Comparison of ENCODE assay signal across 11 cellular contexts in the genomic region with DNA sequence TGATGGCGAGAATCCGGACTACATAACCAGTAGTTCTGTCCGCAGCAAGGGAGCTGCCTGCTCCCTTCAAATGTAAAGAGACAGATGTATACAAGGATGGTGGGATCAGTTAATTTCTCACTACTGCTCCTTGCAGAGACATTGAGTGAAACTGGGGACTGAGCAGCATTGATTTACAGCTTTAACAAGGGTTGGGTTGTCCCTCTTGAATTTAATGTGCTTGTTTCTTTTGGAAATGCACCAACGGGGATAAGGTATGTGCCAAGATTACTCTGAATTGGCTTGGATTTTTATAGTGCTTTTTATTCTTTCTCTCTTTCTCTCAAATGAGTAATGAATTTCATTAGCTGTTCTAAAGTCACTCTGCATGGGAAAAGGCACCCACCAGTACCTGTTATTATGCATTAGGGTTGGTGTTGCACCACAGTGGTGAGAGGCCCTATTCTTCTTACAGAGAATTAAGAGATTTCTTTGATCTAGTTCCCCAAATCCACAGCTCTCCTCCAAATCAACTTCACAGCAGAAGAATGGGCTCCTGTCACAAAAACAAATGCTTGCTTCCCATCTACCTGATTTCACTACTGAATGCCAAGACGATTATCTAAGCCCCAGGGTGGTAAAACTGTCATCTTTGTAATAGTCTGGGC.
DNase-seq lines count a peak whose midpoint lies in the region; ATAC-seq and TF ChIP-seq lines count a peak whose summit lies in the region.
"Had no signal": no experiment of that assay in that cellular context is flagged by ENCODE, and none has a peak within 500 bp of the region (broad histone marks: within the 10 kb centered on the region; RNA-seq: fewer than 3 reads in every experiment).

No MANE protein-coding gene starts in this region.

- TF ChIP-seq POLR2A in esophagus muscularis mucosa (IDR thresholded peaks at IDR 0.05; ENCODE audit: low read depth): no peak

- H3K4me1 Mint-ChIP-seq in activated CD4-positive, alpha-beta T cell treated with anti-CD3 and anti-CD28 coated beads, Interleukin-2, amount 10 ng/mL, durations not matched to agents 24 days and 14 days: peaks cover 72% of the 10 kb centered on the region

- no peaks in the 10 kb centered on the region for H3K9me3 Mint-ChIP-seq in activated CD4-positive, alpha-beta T cell treated with anti-CD3 and anti-CD28 coated beads, Interleukin-2, amount 10 ng/mL, durations not matched to agents 24 days and 14 days

- no peaks in the 10 kb centered on the region for H3K9me3 ChIP-seq in esophagus muscularis mucosa

- intact Hi-C loops in activated CD4-positive, alpha-beta T cell treated with anti-CD3 and anti-CD28 coated beads, Interleukin-2, amount 10 ng/mL, durations not matched to agents 24 days and 14 days (cut with micrococcal nuclease): no loop called here
- intact Hi-C loops in esophagus muscularis mucosa (cut with DNase I) (no loop called here), sciatic nerve (cut with DNase I) (no loop called here)

- ATAC-seq in SK-N-SH treated with all-trans-retinoic acid at 6 μM for 48 hours: no peak
- ATAC-seq in sciatic nerve: peak; percentile 44
- no peak for ATAC-seq in HG03571 (IDR thresholded peaks at IDR 0.05; ENCODE audit: unreplicated experiment)
- ATAC-seq in GM18858 (IDR thresholded peaks at IDR 0.05; ENCODE audit: unreplicated experiment): no peak

- TF ChIP-seq EP300 in esophagus muscularis mucosa (IDR thresholded peaks at IDR 0.05): no peak

- no peak for DNase-seq in activated CD4-positive, alpha-beta T cell treated with anti-CD3 and anti-CD28 coated beads, Interleukin-2, amount 10 ng/mL, durations not matched to agents 24 days and 14 days
- DNase-seq in activated CD4-positive, alpha-beta T cell treated with anti-CD3 and anti-CD28 coated beads, Interleukin-2, amount 50 U/mL, for 1 hour: no peak
- DNase-seq in esophagus muscularis mucosa (ENCODE audit: extremely low spot score) (peak; percentile 45), sciatic nerve (ENCODE audit: low spot score) (no peak), inferior parietal cortex (ENCODE audit: extremely low spot score) (no peak)
- DNase-seq: EL; NCI-H187; stimulated activated CD8-positive, alpha-beta memory T cell treated with anti-CD3 and anti-CD28 coated beads, Interleukin-4, amount 100 ng/mL, for 48 hours had no signal

- WGBS in esophagus muscularis mucosa: 59% methylated on average over 5 of the region's 5 CpGs

- H3K4me3 ChIP-seq in esophagus muscularis mucosa: no peak overlapping the region

- peaks cover 0 to 27% (median 14%) of the 10 kb centered on the region in 4 donors for H3K4me1 ChIP-seq in esophagus muscularis mucosa

- peak overlapping the region; percentile 48 for H3K27ac Mint-ChIP-seq in activated CD4-positive, alpha-beta T cell treated with anti-CD3 and anti-CD28 coated beads, Interleukin-2, amount 10 ng/mL, durations not matched to agents 24 days and 14 days

- no peak for TF ChIP-seq CTCF in esophagus muscularis mucosa (IDR thresholded peaks at IDR 0.05)

- H3K27ac ChIP-seq in esophagus muscularis mucosa (replicated peaks in 1 of 4): no peak overlapping the region

- H3K36me3 Mint-ChIP-seq in activated CD4-positive, alpha-beta T cell treated with anti-CD3 and anti-CD28 coated beads, Interleukin-2, amount 10 ng/mL, durations not matched to agents 24 days and 14 days (ENCODE audit: low read depth): peaks cover 34% of the 10 kb centered on the region

- no peaks in the 10 kb centered on the region for H3K27me3 Mint-ChIP-seq in activated CD4-positive, alpha-beta T cell treated with anti-CD3 and anti-CD28 coated beads, Interleukin-2, amount 10 ng/mL, durations not matched to agents 24 days and 14 days

- no peak overlapping the region for H3K4me3 Mint-ChIP-seq in activated CD4-positive, alpha-beta T cell treated with anti-CD3 and anti-CD28 coated beads, Interleukin-2, amount 10 ng/mL, durations not matched to agents 24 days and 14 days

- H3K27me3 ChIP-seq in esophagus muscularis mucosa: no peaks in the 10 kb centered on the region

- no peaks in the 10 kb centered on the region for H3K36me3 ChIP-seq in esophagus muscularis mucosa

TF ChIP-seq in SK-N-SH treated with all-trans-retinoic acid at 6 μM for 48 hours, 23 proteins besides CTCF, POLR2A, EP300 and RAD21:
- TF ChIP-seq ZNF70 (CRISPR knock-in tag; IDR thresholded peaks at IDR 0.05): no peak
- peak; percentile 41; the same call in 1 of the 2 replicates for TF ChIP-seq ISL1 (CRISPR knock-in tag; IDR thresholded peaks at IDR 0.05)
- no peak for TF ChIP-seq OSR1 (CRISPR knock-in tag; IDR thresholded peaks at IDR 0.05)
TF ChIP-seq in SK-N-SH treated with all-trans-retinoic acid at 6 μM for 48 hours: peak in this region for 1.
